20 cellular contexts compared by ENCODE assay signal in the genomic region with DNA sequence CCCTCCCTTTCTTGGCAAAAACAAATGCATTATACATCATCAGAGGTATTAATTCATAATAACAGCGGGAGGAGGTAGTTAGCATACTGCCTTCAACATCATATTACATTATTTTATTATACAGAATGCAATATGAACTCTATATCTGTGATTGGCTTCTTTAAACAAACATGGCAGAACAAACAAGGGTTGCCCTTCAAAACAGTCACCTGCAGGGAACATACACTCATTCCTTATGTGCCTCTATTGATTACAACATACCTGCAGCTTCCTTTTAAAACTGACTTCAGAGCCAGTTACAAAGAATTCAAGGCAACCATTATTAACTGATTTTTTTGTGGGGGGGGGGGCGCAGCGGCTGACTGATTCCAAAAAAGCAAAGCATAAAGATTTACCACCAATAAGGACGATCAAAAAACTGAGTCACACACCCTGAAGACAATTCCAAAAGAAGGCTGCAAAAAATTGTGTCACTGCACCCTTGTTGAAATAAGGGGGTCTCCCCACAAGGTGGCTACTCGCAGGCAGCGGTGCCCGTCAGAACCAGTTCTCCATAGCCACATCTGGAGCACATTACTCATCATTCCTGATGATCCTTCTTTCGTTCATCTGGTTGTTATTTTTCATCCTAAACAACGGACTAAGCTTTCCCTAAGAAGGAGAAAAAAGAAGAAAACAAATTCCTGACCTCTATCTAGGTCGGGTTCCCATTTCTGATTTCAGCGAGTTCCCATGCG. TPM values are rescaled to one million over a fixed set of nuclear protein-coding genes. Genes with fewer than 3 reads are reported as not detected.
DNase-seq lines count a peak whose midpoint lies in the region; ATAC-seq and TF ChIP-seq lines count a peak whose summit lies in the region.
"Had no signal": no experiment of that assay in that cellular context is flagged by ENCODE, and none has a peak within 500 bp of the region (broad histone marks: within the 10 kb centered on the region; RNA-seq: fewer than 3 reads in every experiment).

No MANE protein-coding gene starts in this region.

- no peak for TF ChIP-seq POLR2A in esophagus squamous epithelium (IDR thresholded peaks at IDR 0.05)

- H3K4me1 ChIP-seq in GM23248 (ENCODE audit: insufficient read depth): peaks cover 36% of the 10 kb centered on the region
- H3K4me1 ChIP-seq in esophagus squamous epithelium: peaks cover 0 to 58% (median 8%) of the 10 kb centered on the region in 3 donors
- peaks cover 15% of the 10 kb centered on the region for H3K4me1 ChIP-seq in osteoblast (ENCODE audit: insufficient read depth, low read length)
- no peaks in the 10 kb centered on the region for H3K4me1 ChIP-seq in CD8-positive, alpha-beta T cell (ENCODE audit: insufficient read depth, low read length)

- H3K4me1 Mint-ChIP-seq in CD8-positive, alpha-beta T cell (ENCODE audit: low read depth): no peaks in the 10 kb centered on the region
- H3K4me1 Mint-ChIP-seq: CD4-positive, CD25-positive, alpha-beta regulatory T cell; T-cell had no signal

- H2AFZ ChIP-seq in GM23248: peak overlapping the region; percentile 70
- H2AFZ ChIP-seq in osteoblast (ENCODE audit: low read length): no peak overlapping the region

- H3K27ac Mint-ChIP-seq in CD8-positive, alpha-beta T cell: no peak overlapping the region
- H3K27ac Mint-ChIP-seq: CD4-positive, CD25-positive, alpha-beta regulatory T cell; T-cell had no signal

- POLR2A ChIA-PET in CD8-positive, alpha-beta T cell (lab: Charles Lee): no interaction called here

- intact Hi-C loops in esophagus squamous epithelium (cut with DNase I): no loop called here
- intact Hi-C loops in CD8-positive, alpha-beta T cell (cut with DNase I, micrococcal nuclease): no loop called here

- no peaks in the 10 kb centered on the region for H3K36me3 ChIP-seq in GM23248 (ENCODE audit: low read depth)
- peaks cover 0 to under 1% (median 0%) of the 10 kb centered on the region in 3 donors for H3K36me3 ChIP-seq in esophagus squamous epithelium
- peaks cover 8% of the 10 kb centered on the region for H3K36me3 ChIP-seq in osteoblast (ENCODE audit: insufficient read depth, low read length)
- no peaks in the 10 kb centered on the region for H3K36me3 ChIP-seq in CD8-positive, alpha-beta T cell (ENCODE audit: insufficient read depth, low read length)
- H3K36me3 ChIP-seq: heart right ventricle had no signal

- H3K79me2 ChIP-seq in GM23248 (ENCODE audit: insufficient read depth) (no peaks in the 10 kb centered on the region), osteoblast (ENCODE audit: insufficient read depth, low read length) (no peaks in the 10 kb centered on the region)

- H4K20me1 ChIP-seq in GM23248 (ENCODE audit: insufficient read depth): no peaks in the 10 kb centered on the region
- H4K20me1 ChIP-seq in osteoblast (ENCODE audit: insufficient read depth, low read length): peaks cover 16% of the 10 kb centered on the region

- H3K9me2 ChIP-seq in GM23248 (ENCODE audit: insufficient read depth): no peaks in the 10 kb centered on the region

- in situ Hi-C loops in GM23248 (cut with MboI): no loop called here
- in situ Hi-C loops in ACHN (cut with HindIII; ENCODE audit: low pct_ligation_motif_present, low pct_unique_long_range_greater_than_20kb, low sequenced_read_pairs): no loop called here

- CTCF ChIA-PET in CD8-positive, alpha-beta T cell (lab: Charles Lee): interaction anchor here (0.6 to 2.2 kb wide), 2 partner anchors 43 to 104 kb away, joined by 3 to 5 read pairs; partner anchors contain the start of gene HOXC5

- no peaks in the 10 kb centered on the region for H3K36me3 Mint-ChIP-seq in CD8-positive, alpha-beta T cell
- H3K36me3 Mint-ChIP-seq: CD4-positive, CD25-positive, alpha-beta regulatory T cell had no signal

- peak overlapping the region; percentile 43 for H3K9ac ChIP-seq in GM23248
- H3K9ac ChIP-seq: KMS-11 had no signal

- peaks cover 31% of the 10 kb centered on the region for H3K27me3 Mint-ChIP-seq in CD8-positive, alpha-beta T cell (ENCODE audit: low read depth)

- H3K9me3 ChIP-seq in GM23248 (ENCODE audit: low read depth) (no peaks in the 10 kb centered on the region), esophagus squamous epithelium (no peaks in the 10 kb centered on the region), osteoblast (ENCODE audit: low read depth, low read length) (no peaks in the 10 kb centered on the region)
- H3K9me3 ChIP-seq in CD8-positive, alpha-beta T cell (ENCODE audit: low read length): no peaks in the 10 kb centered on the region
- H3K9me3 ChIP-seq: heart right ventricle, tibial nerve had no signal

- H3K4me3 ChIP-seq in GM23248 (0 out of 2 replicates have a peak overlapping the region, but pooled peaks have one; percentile 15), esophagus squamous epithelium (no peak overlapping the region), osteoblast (ENCODE audit: insufficient read depth, low read length) (no peak overlapping the region)
- no peak overlapping the region for H3K4me3 ChIP-seq in CD8-positive, alpha-beta T cell (ENCODE audit: low read depth, low read length)
- H3K4me3 ChIP-seq: heart right ventricle, tibial nerve had no signal

- DNase-seq in AG20443 (ENCODE audit: low spot score) (peak; percentile 57), GM23248 (peak; percentile 84), esophagus squamous epithelium (lab: John Stamatoyannopoulos, UW) (no peak), osteoblast (ENCODE audit: insufficient read length, low spot score, missing footprints) (peak; percentile 55), ACHN (no peak)
- no peak for DNase-seq in CD8-positive, alpha-beta T cell
- DNase-seq: amygdala; CD4-positive, CD25-positive, alpha-beta regulatory T cell; central memory CD4-positive, alpha-beta T cell; DMS53; heart right ventricle; NCI-H1092 treated with DMSO at 0.1 percent for 48 hours; NCI-H2107; NCI-H524 treated with DMSO at 0.1 percent for 48 hours; stimulated activated CD4-positive, alpha-beta T cell treated with anti-CD3 and anti-CD28 coated beads, Interleukin-1b, Interleukin-23, amount 100 ng/mL, for 48 hours; stimulated activated naive CD4-positive, alpha-beta T cell treated with Interleukin-2 at 50 U/mL for 16 hours; T-cell had no signal

- H3K4me3 Mint-ChIP-seq in CD8-positive, alpha-beta T cell: no peak overlapping the region
- H3K4me3 Mint-ChIP-seq: CD4-positive, CD25-positive, alpha-beta regulatory T cell; T-cell had no signal

- no peak for ATAC-seq in CD8-positive, alpha-beta T cell
- ATAC-seq in GM19328 (IDR thresholded peaks at IDR 0.05; ENCODE audit: unreplicated experiment): no peak
- ATAC-seq: heart right ventricle, T-cell had no signal

- H3K4me2 ChIP-seq in GM23248 (ENCODE audit: unreplicated experiment): peak overlapping the region; percentile 48
- no peak overlapping the region for H3K4me2 ChIP-seq in osteoblast (ENCODE audit: insufficient read depth, low read length)
- H3K4me2 ChIP-seq: KMS-11 had no signal

- H3K27me3 ChIP-seq in GM23248 (replicated peaks; ENCODE audit: insufficient read depth) (no peaks in the 10 kb centered on the region), esophagus squamous epithelium (peaks cover 0 to 4% (median 0%) of the 10 kb centered on the region in 4 donors), osteoblast (ENCODE audit: insufficient read depth, low read length) (no peaks in the 10 kb centered on the region)
- peaks cover 14% of the 10 kb centered on the region for H3K27me3 ChIP-seq in CD8-positive, alpha-beta T cell (ENCODE audit: insufficient read depth, low read length)
- H3K27me3 ChIP-seq: tibial nerve had no signal

- H3K27ac ChIP-seq in GM23248: peak overlapping the region; percentile 69
- peak overlapping the region in 3 of 4 donors; percentile 12 to 45 (median 22) for H3K27ac ChIP-seq in esophagus squamous epithelium
- no peak overlapping the region for H3K27ac ChIP-seq in osteoblast (ENCODE audit: low read depth, low read length)
- H3K27ac ChIP-seq in CD8-positive, alpha-beta T cell (ENCODE audit: low read depth, low read length): no peak overlapping the region
- H3K27ac ChIP-seq: heart right ventricle, KMS-11 had no signal

- TF ChIP-seq CTCF in esophagus squamous epithelium (IDR thresholded peaks at IDR 0.05) (no peak), osteoblast (IDR thresholded peaks at IDR 0.05; ENCODE audit: extremely low read depth, low read depth, low read length) (no peak)
- TF ChIP-seq CTCF in CD8-positive, alpha-beta T cell (IDR thresholded peaks at IDR 0.05): no peak

- peaks cover 21% of the 10 kb centered on the region for H3F3A ChIP-seq in GM23248 (ENCODE audit: insufficient read depth)

- WGBS in GM23248 (ENCODE audit: low coverage in 1 of 2, low lambda C conversion rate in 2 of 2, missing lambda C conversion rate in 2 of 2), 2 experiments: 14 to 17% methylated on average over 12 of the region's 12 CpGs
- WGBS in esophagus squamous epithelium, 2 donors: 58 to 75% methylated on average over 11 to 12 of the region's 12 CpGs

- no peaks in the 10 kb centered on the region for H3K9me3 Mint-ChIP-seq in CD8-positive, alpha-beta T cell
- H3K9me3 Mint-ChIP-seq: CD4-positive, CD25-positive, alpha-beta regulatory T cell; T-cell had no signal

RNA-seq across cellular contexts. Expression of gene SMUG1, which starts 51.8 kb away (rescaled TPM):
- total RNA-seq in GM23248 (2014; rRNA removed; shearing (Covaris generic)): 34.5 and 38.2 TPM in 2 replicates
- 48.5 and 49.5 TPM in 2 replicates for polyA plus RNA-seq in GM23248 (2016; fragmentation: Nextera tagmentation; extraction: Ambion mirVana)
- total RNA-seq in esophagus squamous epithelium (10 to 100 TPM; 30.5 to 44.1 (median 38.7) TPM), osteoblast (23.5 and 36.5 TPM in 2 replicates)
- 1 to 10 TPM; 2.5 to 2.9 TPM for total RNA-seq in CD8-positive, alpha-beta T cell

Comparison
In these comparisons a context has a peak if more than half of its experiments do, and no peak if none do; other contexts are left out.
1. DNase-seq: peak in AG20443 (single experiment), GM23248 (single experiment) and osteoblast (single experiment); none in esophagus squamous epithelium (single experiment), CD8-positive, alpha-beta T cell (0 of 7) and ACHN (single experiment).
2. H3K27ac ChIP-seq: peak in GM23248 (single experiment) and esophagus squamous epithelium (3 of 4); none in osteoblast (single experiment) and CD8-positive, alpha-beta T cell (single experiment).